ENCODE assay signal across 8 cellular contexts in the genomic region with DNA sequence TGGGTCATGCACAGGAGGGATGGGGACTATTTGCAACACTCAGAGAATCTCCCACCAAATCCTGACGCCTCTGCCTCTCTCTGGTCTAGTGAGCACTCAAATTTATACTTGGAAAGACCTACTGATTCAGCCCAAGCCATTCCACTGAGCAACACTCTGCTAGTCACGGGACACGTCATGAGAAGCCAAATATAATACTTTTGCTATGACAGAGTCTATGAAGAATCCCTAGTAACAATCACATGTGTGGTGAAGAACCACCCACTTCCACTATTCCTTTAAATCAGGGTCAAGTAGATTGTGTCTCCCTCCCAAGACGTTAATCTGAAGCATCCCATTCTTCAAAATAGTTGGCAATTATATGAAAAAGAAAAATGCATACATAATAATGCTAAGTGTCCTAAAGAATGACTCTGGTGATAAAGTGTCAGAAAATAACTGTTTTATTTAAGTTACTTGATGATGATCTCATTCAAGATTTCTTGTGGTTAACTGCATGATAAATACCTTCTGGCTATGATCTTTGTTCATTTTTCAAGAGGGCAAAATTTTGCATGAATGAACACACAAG. TPM values are rescaled to one million over a fixed set of nuclear protein-coding genes. Genes with fewer than 3 reads are reported as not detected.
DNase-seq lines count a peak whose midpoint lies in the region; ATAC-seq and TF ChIP-seq lines count a peak whose summit lies in the region.

No MANE protein-coding gene starts in this region.

- 28% methylated on average over 4 of the region's 4 CpGs for WGBS in esophagus muscularis mucosa

- no peak for TF ChIP-seq EP300 in esophagus muscularis mucosa (IDR thresholded peaks at IDR 0.05)

- ATAC-seq in GM18511 (IDR thresholded peaks at IDR 0.05; ENCODE audit: unreplicated experiment): peak; percentile 61
- ATAC-seq in HG02970 (IDR thresholded peaks at IDR 0.05; ENCODE audit: low FRiP score, unreplicated experiment): no peak

- DNase-seq in HT1080 (ENCODE audit: low read depth) (peak; percentile 94), esophagus muscularis mucosa (ENCODE audit: extremely low spot score) (no peak), T-helper 2 cell (no peak), posterior vena cava (ENCODE audit: low spot score) (no peak)
- no peak for DNase-seq in activated CD8-positive, alpha-beta memory T cell treated with anti-CD3 and anti-CD28 coated beads for 24 hours

- no peaks in the 10 kb centered on the region for H3K36me3 ChIP-seq in esophagus muscularis mucosa
- no peaks in the 10 kb centered on the region for H3K36me3 ChIP-seq in skeletal muscle satellite cell (ENCODE audit: insufficient read depth, low read length)

- H3K4me2 ChIP-seq in skeletal muscle satellite cell (ENCODE audit: low read length): peak overlapping the region; percentile 65

- H3K9ac ChIP-seq in skeletal muscle satellite cell (ENCODE audit: low read depth, low read length): peak overlapping the region; percentile 62

- no peak for TF ChIP-seq POLR2A in esophagus muscularis mucosa (IDR thresholded peaks at IDR 0.05; ENCODE audit: low read depth)

- H3K4me3 ChIP-seq in esophagus muscularis mucosa: no peak overlapping the region
- peak overlapping the region; percentile 35 for H3K4me3 ChIP-seq in skeletal muscle satellite cell (ENCODE audit: low read length)

- H3K4me1 ChIP-seq in esophagus muscularis mucosa: peaks cover 58 to 62% (median 61%) of the 10 kb centered on the region in 4 donors
- peaks cover 45% of the 10 kb centered on the region for H3K4me1 ChIP-seq in skeletal muscle satellite cell (ENCODE audit: control insufficient read depth, insufficient read depth, low read length)

- H3K27me3 ChIP-seq in esophagus muscularis mucosa (no peaks in the 10 kb centered on the region), skeletal muscle satellite cell (ENCODE audit: control insufficient read depth, insufficient read depth, low read length) (no peaks in the 10 kb centered on the region)

- peak overlapping the region in 3 of 4 donors; percentile 38 to 57 (median 52) for H3K27ac ChIP-seq in esophagus muscularis mucosa (replicated peaks in 1 of 4)

- intact Hi-C loops in esophagus muscularis mucosa (cut with DNase I) (no loop called here), posterior vena cava (cut with DNase I) (no loop called here)

- TF ChIP-seq CTCF in esophagus muscularis mucosa (IDR thresholded peaks at IDR 0.05): no peak

- H3K9me3 ChIP-seq in esophagus muscularis mucosa (no peaks in the 10 kb centered on the region), skeletal muscle satellite cell (replicated peaks; ENCODE audit: low read length) (no peaks in the 10 kb centered on the region)

RNA-seq across cellular contexts. Expression of a gene that starts 28.5 kb away (rescaled TPM):
- 139 and 148 TPM in 2 replicates for total RNA-seq in HT1080 (2014; rRNA removed; shearing (Covaris generic))
- polyA plus RNA-seq in HT1080 (2015; cell fraction: cytosol; rRNA removed): 86.6 and 98.7 TPM in 2 replicates
- polyA plus RNA-seq in HT1080 (2015; cell fraction: nucleus; rRNA removed): 35.8 and 36.7 TPM in 2 replicates
- total RNA-seq in esophagus muscularis mucosa: 10 to 100 TPM; 58.6 to 74.3 (median 68.9) TPM
- total RNA-seq in skeletal muscle satellite cell (2012; rRNA removed): 90.4 and 116 TPM in 2 replicates
- total RNA-seq in posterior vena cava: 10 to 100 TPM; 50.9 to 52.7 TPM
